In the genomic region with DNA sequence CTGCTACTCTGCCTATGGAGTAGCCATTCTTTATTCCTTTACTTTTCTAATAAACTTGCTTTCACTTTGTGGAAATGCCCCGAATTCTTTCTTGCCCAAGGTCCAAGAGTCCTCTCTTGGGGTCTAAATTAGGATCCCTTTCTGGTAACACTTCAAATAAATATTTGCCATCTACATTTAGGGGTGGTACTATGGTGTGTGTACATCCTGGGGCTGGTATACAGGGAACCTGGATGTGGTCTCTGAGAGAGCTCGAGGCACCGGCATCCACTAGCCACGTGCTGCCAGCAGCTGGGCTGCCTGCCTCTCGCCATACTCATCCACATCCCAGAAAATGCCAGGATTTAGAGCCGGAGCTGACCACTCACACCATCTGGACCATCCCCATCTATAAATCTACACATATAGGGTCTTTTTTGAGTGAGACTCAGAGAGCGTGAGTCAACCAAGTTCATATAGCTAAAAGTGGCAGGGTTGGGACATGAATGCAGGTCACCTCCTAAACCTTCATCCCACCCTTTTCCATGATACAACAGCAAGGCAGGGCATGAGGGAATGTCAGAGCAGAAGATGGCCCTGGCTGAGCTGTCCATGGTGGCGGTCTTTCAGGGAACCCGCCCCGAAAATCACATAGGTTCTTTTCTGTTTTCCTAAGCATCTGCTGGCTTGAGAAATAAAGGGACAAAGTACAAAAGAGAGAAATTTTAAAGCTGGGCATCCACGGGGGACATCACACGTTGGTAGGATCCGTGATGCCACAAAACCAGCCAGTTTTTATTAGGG, we compare ENCODE assay signal across 2 cellular contexts.
A peak's percentile ranks its signal among the peaks of the same experiment; 100 is the strongest.
TF ChIP-seq lines count a peak whose summit lies in the region.

No MANE protein-coding gene starts in this region.

TF ChIP-seq in SK-N-SH, 30 proteins besides CTCF, POLR2A, EP300 and RAD21:
- TF ChIP-seq REST (IDR thresholded peaks at IDR 0.05; ENCODE audit: low read depth, low read length), result peak; percentile 83; the same call in 1 of the 2 replicates
- TF ChIP-seq FOSL2 (IDR thresholded peaks at IDR 0.05; ENCODE audit: borderline replicate concordance, low read depth), result no peak

TF ChIP-seq in SK-N-SH treated with all-trans-retinoic acid at 6 μM for 48 hours, 23 proteins besides CTCF, POLR2A, EP300 and RAD21 (continued from another document):
- TF ChIP-seq BACH2 (CRISPR knock-in tag; IDR thresholded peaks at IDR 0.05; ENCODE audit: borderline replicate concordance) (no peak), ISL1 (CRISPR knock-in tag; IDR thresholded peaks at IDR 0.05) (no peak), CSDC2 (CRISPR knock-in tag; IDR thresholded peaks at IDR 0.05) (no peak), TSHZ2 (CRISPR knock-in tag; IDR thresholded peaks at IDR 0.05) (no peak), ZNF8 (CRISPR knock-in tag; IDR thresholded peaks at IDR 0.05) (no peak), RARB (CRISPR knock-in tag; IDR thresholded peaks at IDR 0.05) (no peak), CREB5 (CRISPR knock-in tag; IDR thresholded peaks at IDR 0.05; ENCODE audit: low read depth) (no peak), GLIS3 (CRISPR knock-in tag; IDR thresholded peaks at IDR 0.05) (no peak), ZNF565 (CRISPR knock-in tag; conservative IDR thresholded peaks at IDR 0.05; ENCODE audit: low read depth) (no peak), ZNF70 (CRISPR knock-in tag; IDR thresholded peaks at IDR 0.05) (no peak), ARNTL (CRISPR knock-in tag; IDR thresholded peaks at IDR 0.05; ENCODE audit: borderline replicate concordance, low read depth) (no peak)
